Comparison of ENCODE assay signal across 13 cellular contexts in the genomic region with DNA sequence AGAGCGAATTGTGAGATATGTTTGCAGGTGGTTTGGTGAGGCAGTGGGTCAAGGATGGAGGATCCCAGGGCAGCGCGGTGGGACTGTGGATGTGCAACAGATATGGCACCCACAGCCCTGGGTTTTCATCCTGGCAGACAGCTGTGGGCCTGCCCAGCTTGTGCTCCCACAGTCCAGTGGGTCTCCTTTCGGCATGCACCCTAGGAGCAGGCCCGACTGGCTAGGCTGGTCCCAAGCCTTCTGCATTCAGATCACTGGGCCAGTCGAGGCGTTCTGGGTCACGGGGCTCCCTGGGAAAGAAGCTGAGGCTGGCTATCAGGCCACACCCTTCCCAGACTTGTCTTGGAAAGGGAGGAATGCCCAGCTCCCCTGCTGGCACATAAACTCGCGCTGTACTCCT.
DNase-seq lines count a peak whose midpoint lies in the region; ATAC-seq and TF ChIP-seq lines count a peak whose summit lies in the region.
"Had no signal": no experiment of that assay in that cellular context is flagged by ENCODE, and none has a peak within 500 bp of the region (broad histone marks: within the 10 kb centered on the region; RNA-seq: fewer than 3 reads in every experiment).

No MANE protein-coding gene starts in this region.

- TF ChIP-seq POLR2A in gastroesophageal sphincter (IDR thresholded peaks at IDR 0.05), result no peak

- H3K27me3 ChIP-seq in gastroesophageal sphincter (no peaks in the 10 kb centered on the region), upper lobe of right lung (no peaks in the 10 kb centered on the region)
- H3K27me3 ChIP-seq: BLaER1 treated with 17β-estradiol and CSF1 and Interleukin-3, amounts not matched to agents 10 nM and 100 nM had no signal

- H3K36me3 ChIP-seq in gastroesophageal sphincter (no peaks in the 10 kb centered on the region), upper lobe of right lung (no peaks in the 10 kb centered on the region)
- H3K36me3 ChIP-seq: BLaER1 treated with 17β-estradiol and CSF1 and Interleukin-3, amounts not matched to agents 10 nM and 100 nM had no signal

- DNase-seq in left ventricle myocardium superior, result peak; percentile 21
- DNase-seq in Right ventricle myocardium superior, result no peak
- peak; percentile 17 for DNase-seq in D341Med (ENCODE audit: low spot score)
- DNase-seq in upper lobe of right lung, result no peak
- DNase-seq in anterior cingulate cortex (lab: John Stamatoyannopoulos, UW), result no peak
- DNase-seq: 8988T; AML-193; CD4-positive, CD25-positive, alpha-beta regulatory T cell; DMS 273 treated with DMSO at 0.1 percent for 48 hours; H9 had no signal

- no peak for TF ChIP-seq EP300 in gastroesophageal sphincter (IDR thresholded peaks at IDR 0.05)

- ATAC-seq in left ventricle myocardium superior (no peak), Right ventricle myocardium superior (ENCODE audit: poor library complexity) (no peak), gastroesophageal sphincter (peak; percentile 22), upper lobe of right lung (peak; percentile 23), GM21360 (IDR thresholded peaks at IDR 0.05; ENCODE audit: unreplicated experiment) (no peak)

- H3K4me3 ChIP-seq in gastroesophageal sphincter (no peak overlapping the region), upper lobe of right lung (no peak overlapping the region)
- H3K4me3 ChIP-seq: BLaER1 treated with 17β-estradiol and CSF1 and Interleukin-3, amounts not matched to agents 10 nM and 100 nM had no signal

- no CpG with 5 or more reads among the region's 10 CpGs for WGBS in gastroesophageal sphincter (ENCODE audit: low coverage in 1 of 2), 2 donors

- no peak for TF ChIP-seq CTCF in gastroesophageal sphincter (IDR thresholded peaks at IDR 0.05)
- no peak for TF ChIP-seq CTCF in upper lobe of right lung (IDR thresholded peaks at IDR 0.05)

- no peaks in the 10 kb centered on the region for H3K9me3 ChIP-seq in gastroesophageal sphincter
- H3K9me3 ChIP-seq in upper lobe of right lung, result no peaks in the 10 kb centered on the region

- H3K27ac ChIP-seq in gastroesophageal sphincter (no peak overlapping the region), upper lobe of right lung (no peak overlapping the region)
- H3K27ac ChIP-seq: BLaER1 treated with 17β-estradiol and CSF1 and Interleukin-3, amounts not matched to agents 10 nM and 100 nM had no signal

- H3K4me1 ChIP-seq in gastroesophageal sphincter (no peaks in the 10 kb centered on the region), upper lobe of right lung (no peaks in the 10 kb centered on the region)
- H3K4me1 ChIP-seq: BLaER1 treated with 17β-estradiol and CSF1 and Interleukin-3, amounts not matched to agents 10 nM and 100 nM had no signal

- intact Hi-C loops in left ventricle myocardium superior (cut with micrococcal nuclease) (no loop called here), Right ventricle myocardium superior (cut with DNase I) (no loop called here), upper lobe of right lung (cut with DNase I) (no loop called here)

Comparison
In these comparisons a context has a peak if more than half of its experiments do, and no peak if none do; other contexts are left out.
1. DNase-seq: peak in left ventricle myocardium superior (single experiment) and D341Med (single experiment); none in Right ventricle myocardium superior (single experiment), upper lobe of right lung (single experiment) and anterior cingulate cortex (0 of 58).
2. ATAC-seq: peak in gastroesophageal sphincter (single experiment) and upper lobe of right lung (single experiment); none in left ventricle myocardium superior (single experiment), Right ventricle myocardium superior (single experiment) and GM21360 (single experiment).